Comparison of ENCODE assay signal across 14 cellular contexts in the genomic region with DNA sequence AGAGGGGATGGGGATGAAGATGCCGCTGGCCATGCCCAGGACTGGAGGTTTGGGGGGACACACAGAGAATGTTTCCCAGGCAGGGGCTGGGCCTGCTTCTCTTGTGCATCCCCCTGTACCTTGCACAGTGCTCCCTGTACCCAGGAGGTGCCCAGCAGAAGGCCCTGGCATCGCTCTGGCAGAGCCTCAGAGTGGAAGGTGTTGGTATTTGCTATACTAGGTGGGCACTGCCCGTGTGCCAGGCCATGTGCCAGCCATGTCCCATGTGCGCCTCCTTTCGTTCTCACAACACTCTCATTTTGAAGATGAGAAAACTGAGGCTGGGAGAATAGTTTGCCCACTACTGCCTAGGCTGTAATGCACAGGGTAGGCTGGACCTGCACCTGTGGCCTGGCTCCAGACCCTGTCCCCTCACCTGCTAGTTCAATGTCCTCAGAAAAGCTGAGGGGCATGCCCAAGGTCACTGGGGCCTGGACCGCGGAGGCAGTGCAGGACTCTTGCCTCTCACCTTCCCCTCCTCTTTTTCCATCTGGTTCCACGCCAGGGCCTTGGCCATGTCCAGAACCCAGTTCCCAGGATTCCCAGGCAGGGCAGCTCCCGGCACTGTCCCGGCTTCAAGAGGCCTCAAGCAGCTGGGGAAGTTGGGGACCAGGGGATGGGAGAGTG.
A peak's percentile ranks its signal among the peaks of the same experiment; 100 is the strongest.
DNase-seq lines count a peak whose midpoint lies in the region; ATAC-seq, FAIRE-seq and TF ChIP-seq lines count a peak whose summit lies in the region.
"Had no signal": no experiment of that assay in that cellular context is flagged by ENCODE, and none has a peak within 500 bp of the region (broad histone marks: within the 10 kb centered on the region; RNA-seq: fewer than 3 reads in every experiment).

No MANE protein-coding gene starts in this region.

- H3K4me1 Mint-ChIP-seq in neural progenitor cell = peaks cover 3% of the 10 kb centered on the region
- H3K4me1 Mint-ChIP-seq: activated CD4-positive, alpha-beta T cell treated with anti-CD3 and anti-CD28 coated beads, Interleukin-2, amount 10 ng/mL, durations not matched to agents 24 days and 14 days had no signal

- no peak overlapping the region for H3K4me3 Mint-ChIP-seq in neural progenitor cell
- H3K4me3 Mint-ChIP-seq: activated CD4-positive, alpha-beta T cell treated with anti-CD3 and anti-CD28 coated beads, Interleukin-2, amount 10 ng/mL, durations not matched to agents 24 days and 14 days; H9 had no signal

- TF ChIP-seq CTCF in DND-41 (IDR thresholded peaks at IDR 0.05; ENCODE audit: borderline replicate concordance, extremely low read depth, low read length, poor library complexity, severe bottlenecking) (no peak), KMS-11 (conservative IDR thresholded peaks at IDR 0.05; ENCODE audit: low read depth, low read length) (no peak), coronary artery (IDR thresholded peaks at IDR 0.05) (no peak), pancreas (IDR thresholded peaks at IDR 0.05) (no peak), neural progenitor cell (IDR thresholded peaks at IDR 0.05) (no peak)

- intact Hi-C loops in pancreas (cut with DNase I) = loop anchor here in 2 of 3 donors (5.0 kb wide), 1 partner anchor 128 kb away; no protein-coding TSS in a partner anchor

- H3K36me3 ChIP-seq in DND-41 (ENCODE audit: insufficient read depth, low read length) (no peaks in the 10 kb centered on the region), KMS-11 (ENCODE audit: insufficient read depth) (no peaks in the 10 kb centered on the region), pancreas (no peaks in the 10 kb centered on the region), neural progenitor cell (no peaks in the 10 kb centered on the region)
- no peaks in the 10 kb centered on the region for H3K36me3 ChIP-seq in effector memory CD4-positive, alpha-beta T cell (ENCODE audit: control insufficient read depth, insufficient read depth, low read length)
- H3K36me3 ChIP-seq: neutrophil, Peyer's patch had no signal

- H3K4me1 ChIP-seq in DND-41 (ENCODE audit: insufficient read depth, low read length) (no peaks in the 10 kb centered on the region), KMS-11 (ENCODE audit: low read depth, poor library complexity, severe bottlenecking) (no peaks in the 10 kb centered on the region), pancreas (no peaks in the 10 kb centered on the region), neural progenitor cell (no peaks in the 10 kb centered on the region)
- H3K4me1 ChIP-seq in effector memory CD4-positive, alpha-beta T cell (ENCODE audit: control insufficient read depth, insufficient read depth, low read length, poor library complexity, severe bottlenecking) = no peaks in the 10 kb centered on the region

- H3K4me2 ChIP-seq in DND-41 (ENCODE audit: insufficient read depth, low read length) (no peak overlapping the region), KMS-11 (0 out of 2 replicates have a peak overlapping the region, but pooled peaks have one; percentile 24), neural progenitor cell (no peak overlapping the region)

- 31 to 34% methylated on average over 10 of the region's 10 CpGs for WGBS in pancreas, 2 donors

- no peak overlapping the region for H3K27ac ChIP-seq in DND-41 (ENCODE audit: low read length)
- no peak overlapping the region for H3K27ac ChIP-seq in KMS-11
- no peak overlapping the region for H3K27ac ChIP-seq in coronary artery
- no peak overlapping the region for H3K27ac ChIP-seq in pancreas
- no peak overlapping the region for H3K27ac ChIP-seq in effector memory CD4-positive, alpha-beta T cell (ENCODE audit: insufficient read depth, low read length, poor library complexity, severe bottlenecking)
- H3K27ac ChIP-seq in neural progenitor cell = no peak overlapping the region
- H3K27ac ChIP-seq: neutrophil, Peyer's patch had no signal

- H3K79me2 ChIP-seq in DND-41 (ENCODE audit: insufficient read depth, low read length) (no peaks in the 10 kb centered on the region), KMS-11 (ENCODE audit: insufficient read depth, low read depth) (no peaks in the 10 kb centered on the region), neural progenitor cell (ENCODE audit: low read depth) (no peaks in the 10 kb centered on the region)

- H3K9me3 Mint-ChIP-seq in neural progenitor cell = no peaks in the 10 kb centered on the region
- H3K9me3 Mint-ChIP-seq: activated CD4-positive, alpha-beta T cell treated with anti-CD3 and anti-CD28 coated beads, Interleukin-2, amount 10 ng/mL, durations not matched to agents 24 days and 14 days; H9 had no signal

- H3K9me3 ChIP-seq in DND-41 (ENCODE audit: insufficient read depth, low read length, severe bottlenecking) (no peaks in the 10 kb centered on the region), pancreas (no peaks in the 10 kb centered on the region), neural progenitor cell (ENCODE audit: low read depth) (no peaks in the 10 kb centered on the region)
- H3K9me3 ChIP-seq in effector memory CD4-positive, alpha-beta T cell (ENCODE audit: control insufficient read depth, low read length) = no peaks in the 10 kb centered on the region
- H3K9me3 ChIP-seq: neutrophil, Peyer's patch had no signal

- peaks cover 21% of the 10 kb centered on the region for H3K27me3 ChIP-seq in DND-41 (ENCODE audit: insufficient read depth, low read length, poor library complexity)
- H3K27me3 ChIP-seq in KMS-11 (ENCODE audit: insufficient read depth, low read depth) = peaks cover 21% of the 10 kb centered on the region; the same call in 1 of the 2 replicates
- no peaks in the 10 kb centered on the region for H3K27me3 ChIP-seq in pancreas
- H3K27me3 ChIP-seq in effector memory CD4-positive, alpha-beta T cell (replicated peaks; ENCODE audit: control insufficient read depth, insufficient read depth, low read length, poor library complexity, severe bottlenecking) = no peaks in the 10 kb centered on the region
- H3K27me3 ChIP-seq in neural progenitor cell = peaks cover 15% of the 10 kb centered on the region
- H3K27me3 ChIP-seq: Peyer's patch had no signal

- peaks cover 11% of the 10 kb centered on the region for H3K27me3 Mint-ChIP-seq in neural progenitor cell (ENCODE audit: insufficient read depth, low read depth)

- DNase-seq in DND-41 (no peak), coronary artery (ENCODE audit: low spot score) (no peak), pancreas (no peak), neural progenitor cell (ENCODE audit: low spot score) (no peak), RCC 7860 (ENCODE audit: low spot score) (no peak)
- DNase-seq in effector memory CD4-positive, alpha-beta T cell = no peak

- no peak overlapping the region for H2AFZ ChIP-seq in DND-41 (ENCODE audit: low read depth, low read length)
- peak overlapping the region; percentile 82; the same call in 1 of the 2 replicates for H2AFZ ChIP-seq in KMS-11 (ENCODE audit: low read depth)
- no peak overlapping the region for H2AFZ ChIP-seq in neural progenitor cell (replicated peaks)

- H3F3A ChIP-seq in neural progenitor cell (ENCODE audit: low read depth) = no peaks in the 10 kb centered on the region

- no peak overlapping the region for H3K27ac Mint-ChIP-seq in neural progenitor cell
- H3K27ac Mint-ChIP-seq: activated CD4-positive, alpha-beta T cell treated with anti-CD3 and anti-CD28 coated beads, Interleukin-2, amount 10 ng/mL, durations not matched to agents 24 days and 14 days; H9 had no signal

- H4K20me1 ChIP-seq in DND-41 (ENCODE audit: insufficient read depth, low read length) (no peaks in the 10 kb centered on the region), KMS-11 (ENCODE audit: insufficient read depth) (no peaks in the 10 kb centered on the region), neural progenitor cell (ENCODE audit: low read depth) (peaks cover 3% of the 10 kb centered on the region)

- FAIRE-seq in pancreas (lab: Jason Lieb, UNC) (no peak), RCC 7860 (lab: Jason Lieb, UNC) (no peak)
- FAIRE-seq: colon, urothelium cell line had no signal

- ATAC-seq in DND-41 (ENCODE audit: insufficient read depth, low read depth) (0 out of 3 replicates have a peak, but pooled peaks have one; percentile 10), pancreas (peak; percentile 34 to 53 (median 42)), GM19395 (IDR thresholded peaks at IDR 0.05; ENCODE audit: unreplicated experiment) (no peak)

- H3K4me3 ChIP-seq in DND-41 (ENCODE audit: low read depth in 1 of 2, low read length in 2 of 2) (no peak overlapping the region), KMS-11 (IDR thresholded peaks at IDR 0.05; ENCODE audit: insufficient read depth, low read depth, low read length) (no peak overlapping the region), coronary artery (peak overlapping the region; percentile 46), pancreas (no peak overlapping the region), neural progenitor cell (no peak overlapping the region)
- H3K4me3 ChIP-seq in effector memory CD4-positive, alpha-beta T cell (ENCODE audit: insufficient read depth, low read depth, low read length, poor library complexity, severe bottlenecking) = no peak overlapping the region
- H3K4me3 ChIP-seq: Peyer's patch had no signal

- no peaks in the 10 kb centered on the region for H3K36me3 Mint-ChIP-seq in neural progenitor cell

- H3K9ac ChIP-seq in DND-41 (ENCODE audit: low read depth, low read length) (no peak overlapping the region), KMS-11 (no peak overlapping the region), neural progenitor cell (no peak overlapping the region)
